Comparison of ENCODE assay signal across 23 cellular contexts in the genomic region with DNA sequence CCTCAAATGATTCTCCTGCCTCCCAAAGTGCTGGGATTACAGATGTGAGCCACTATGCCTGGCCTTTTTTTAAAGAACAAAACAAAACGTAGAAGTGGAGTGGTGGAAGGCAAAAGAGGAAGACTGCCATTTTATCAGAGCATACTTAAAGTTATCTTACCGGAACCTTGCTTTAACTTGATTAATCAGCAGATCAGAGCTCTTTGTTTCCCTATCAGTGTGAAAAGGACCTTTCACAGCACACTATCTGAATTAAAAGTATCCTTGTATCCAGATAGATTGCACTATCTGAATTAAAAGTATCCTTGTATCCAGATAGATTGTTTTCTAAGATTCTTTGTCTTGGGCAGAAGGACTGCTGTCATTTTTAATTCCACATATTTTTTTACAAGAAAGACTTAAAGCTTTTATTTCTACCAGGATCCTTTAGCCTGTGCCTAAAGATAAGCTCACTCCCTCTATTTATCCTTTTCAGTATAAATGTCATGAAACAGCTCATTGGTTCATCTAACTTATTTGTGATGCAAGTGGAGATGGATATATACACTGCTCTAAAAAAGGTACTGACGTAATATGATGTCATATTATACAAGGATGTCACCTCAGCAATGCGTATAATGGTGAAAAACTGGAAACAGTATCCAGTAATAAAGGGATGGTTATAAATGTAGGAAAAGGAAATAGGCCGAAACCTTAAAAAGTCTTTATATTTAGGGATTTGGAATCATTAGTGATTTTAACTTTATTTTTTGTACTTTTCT.
"Had no signal": no experiment of that assay in that cellular context is flagged by ENCODE, and none has a peak within 500 bp of the region (broad histone marks: within the 10 kb centered on the region; RNA-seq: fewer than 3 reads in every experiment).

No MANE protein-coding gene starts in this region.

- H3K27me3 Mint-ChIP-seq: activated naive CD8-positive, alpha-beta T cell; central memory CD8-positive, alpha-beta T cell; natural killer cell treated with Interleukin-12 subunit alpha and Interleukin-12 subunit beta and Interleukin-15 and Interleukin-18, amount 100 ng/mL, for 72 hours had no signal

- ATAC-seq: gastrocnemius medialis; mucosa of descending colon; natural killer cell treated with Interleukin-12 subunit alpha and Interleukin-12 subunit beta and Interleukin-15 and Interleukin-18, amount 100 ng/mL, for 72 hours; WTC11 had no signal

- H3K27ac Mint-ChIP-seq: natural killer cell treated with Interleukin-12 subunit alpha and Interleukin-12 subunit beta and Interleukin-15 and Interleukin-18, amount 100 ng/mL, for 72 hours had no signal

- H3K9me3 Mint-ChIP-seq: central memory CD8-positive, alpha-beta T cell; natural killer cell treated with Interleukin-12 subunit alpha and Interleukin-12 subunit beta and Interleukin-15 and Interleukin-18, amount 100 ng/mL, for 72 hours; WTC11 had no signal

- H3K4me1 ChIP-seq: gastrocnemius medialis, left ventricle myocardium inferior, right atrium auricular region, testis, transverse colon had no signal

- H3K4me3 Mint-ChIP-seq: activated naive CD8-positive, alpha-beta T cell; central memory CD8-positive, alpha-beta T cell; natural killer cell treated with Interleukin-12 subunit alpha and Interleukin-12 subunit beta and Interleukin-15 and Interleukin-18, amount 100 ng/mL, for 72 hours; WTC11 had no signal

- FAIRE-seq: bronchial epithelial cell had no signal

- H3K4me1 Mint-ChIP-seq: central memory CD8-positive, alpha-beta T cell; WTC11 had no signal

- DNase-seq: activated CD4-positive, alpha-beta T cell treated with anti-CD3 and anti-CD28 coated beads, Interleukin-2, amount 50 U/mL, for 4 hours; activated effector memory CD4-positive, alpha-beta T cell treated with Interleukin-2 at 50 U/mL for 16 hours; activated naive CD4-positive, alpha-beta T cell treated with Interleukin-2 at 50 U/mL for 16 hours; activated T-cell treated with anti-CD3 and anti-CD28 coated beads for 4 hours; anterior cingulate cortex; effector memory CD4-positive, alpha-beta T cell; gastrocnemius medialis; glutamatergic neuron; islet precursor cell; left ventricle myocardium inferior; mucosa of descending colon; stimulated activated CD4-positive, alpha-beta T cell treated with anti-CD3 and anti-CD28 coated beads, Interleukin-15, amount 100 ng/mL, for 24 hours; stimulated activated CD4-positive, alpha-beta T cell treated with anti-CD3 and anti-CD28 coated beads, Interleukin-2, amount 100 ng/mL, for 24 hours; stimulated activated naive CD4-positive, alpha-beta T cell; testis; transverse colon had no signal

- H3K4me3 ChIP-seq: gastrocnemius medialis, left ventricle myocardium inferior, lung, mucosa of descending colon, right atrium auricular region, testis, transverse colon had no signal

- H3K27me3 ChIP-seq: gastrocnemius medialis, right atrium auricular region, testis, transverse colon had no signal

- H3K9me3 ChIP-seq: gastrocnemius medialis, left ventricle myocardium inferior, mucosa of descending colon, right atrium auricular region, testis, transverse colon had no signal

- H3K27ac ChIP-seq: gastrocnemius medialis, left ventricle myocardium inferior, right atrium auricular region, testis, transverse colon had no signal
